ENCODE assay signal across 10 cellular contexts in the genomic region with DNA sequence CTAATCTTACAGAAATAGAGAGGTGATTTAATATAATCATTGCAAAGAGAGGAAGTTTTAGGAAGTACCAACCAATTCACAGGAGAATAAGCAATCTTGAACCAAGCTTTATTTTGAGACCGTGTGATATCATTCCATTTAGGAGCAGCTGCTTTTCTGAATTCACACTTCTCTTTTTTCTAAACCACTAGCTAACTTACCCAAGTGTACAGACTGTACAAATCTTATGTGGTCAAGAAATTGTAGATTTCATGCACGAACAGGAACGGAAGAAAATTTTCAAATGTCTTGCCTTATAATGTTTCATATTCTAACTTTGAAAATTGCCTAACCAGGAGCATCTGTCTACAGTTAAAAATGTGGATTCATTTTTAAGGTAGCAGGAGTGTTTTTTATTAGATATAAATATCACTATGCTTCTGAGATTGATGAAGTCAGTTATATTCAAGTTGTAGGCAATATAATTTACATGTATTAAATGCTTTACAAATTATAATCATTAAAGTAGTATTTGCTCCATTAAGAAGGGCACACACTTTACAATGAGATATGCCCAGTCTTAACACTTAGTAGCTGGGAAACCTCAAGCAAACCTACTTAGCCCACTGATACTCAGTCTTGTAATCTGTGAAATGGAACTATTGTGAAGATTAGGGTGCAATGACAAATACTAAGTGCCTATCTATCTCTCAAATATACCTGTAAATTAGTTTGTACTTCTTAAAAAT.
DNase-seq lines count a peak whose midpoint lies in the region; ATAC-seq and TF ChIP-seq lines count a peak whose summit lies in the region.
"Had no signal": no experiment of that assay in that cellular context is flagged by ENCODE, and none has a peak within 500 bp of the region (broad histone marks: within the 10 kb centered on the region; RNA-seq: fewer than 3 reads in every experiment).

No MANE protein-coding gene starts in this region.

- peak overlapping the region in 1 of 2 donors; percentile 62 for H3K27ac ChIP-seq in left lung

- intact Hi-C loops in left lung (cut with DNase I): no loop called here

- ATAC-seq in GM21576 (IDR thresholded peaks at IDR 0.05; ENCODE audit: unreplicated experiment) (peak; percentile 79), HG03469 (IDR thresholded peaks at IDR 0.05; ENCODE audit: unreplicated experiment) (peak; percentile 89), left lung (peak; percentile 68)

- in situ Hi-C loops in GM13977 (cut with MboI; ENCODE audit: low pct_unique_long_range_greater_than_20kb, low sequenced_read_pairs, unreplicated experiment): no loop called here

- peak; percentile 33 for DNase-seq in GM13977 (ENCODE audit: low spot score)
- no peak for DNase-seq in left lung
- no peak for DNase-seq in type B pancreatic cell (ENCODE audit: extremely low spot score, unreplicated experiment)
- no peak for DNase-seq in NCI-H82 treated with DMSO at 0.1 percent for 48 hours (lab: John Stamatoyannopoulos, UW; ENCODE audit: unreplicated experiment)
- no peak for DNase-seq in HUDEP-2 (lab: John Stamatoyannopoulos, UW; ENCODE audit: unreplicated experiment in 76 of 76)
- DNase-seq in amygdala (lab: John Stamatoyannopoulos, UW): no peak
- DNase-seq: occipital lobe had no signal

- peaks cover 0 to 22% of the 10 kb centered on the region in 2 donors for H3K4me1 ChIP-seq in left lung

- H3K36me3 Mint-ChIP-seq in type B pancreatic cell: no peaks in the 10 kb centered on the region
- H3K36me3 Mint-ChIP-seq: activated naive CD8-positive, alpha-beta T cell had no signal

- no peaks in the 10 kb centered on the region for H3K9me3 ChIP-seq in left lung

- H3K27me3 Mint-ChIP-seq in type B pancreatic cell: no peaks in the 10 kb centered on the region

- H3K36me3 ChIP-seq in left lung: no peaks in the 10 kb centered on the region

- no peaks in the 10 kb centered on the region for H3K27me3 ChIP-seq in left lung

- TF ChIP-seq CTCF in GM13977 (IDR thresholded peaks at IDR 0.05; ENCODE audit: extremely low read depth, insufficient read depth, missing control alignments) (no peak), left lung (IDR thresholded peaks at IDR 0.05) (no peak), type B pancreatic cell (conservative IDR thresholded peaks at IDR 0.05) (no peak)

- H3K9me3 Mint-ChIP-seq in type B pancreatic cell: no peaks in the 10 kb centered on the region

- H3K4me3 Mint-ChIP-seq in type B pancreatic cell: no peak overlapping the region
- H3K4me3 Mint-ChIP-seq: activated naive CD8-positive, alpha-beta T cell had no signal

- no peak overlapping the region for H3K4me3 ChIP-seq in left lung

- H3K27ac Mint-ChIP-seq in type B pancreatic cell: no peak overlapping the region
- H3K27ac Mint-ChIP-seq: activated naive CD8-positive, alpha-beta T cell had no signal

- no peaks in the 10 kb centered on the region for H3K4me1 Mint-ChIP-seq in type B pancreatic cell (ENCODE audit: unreplicated experiment)
